15 cellular contexts compared by ENCODE assay signal in the genomic region with DNA sequence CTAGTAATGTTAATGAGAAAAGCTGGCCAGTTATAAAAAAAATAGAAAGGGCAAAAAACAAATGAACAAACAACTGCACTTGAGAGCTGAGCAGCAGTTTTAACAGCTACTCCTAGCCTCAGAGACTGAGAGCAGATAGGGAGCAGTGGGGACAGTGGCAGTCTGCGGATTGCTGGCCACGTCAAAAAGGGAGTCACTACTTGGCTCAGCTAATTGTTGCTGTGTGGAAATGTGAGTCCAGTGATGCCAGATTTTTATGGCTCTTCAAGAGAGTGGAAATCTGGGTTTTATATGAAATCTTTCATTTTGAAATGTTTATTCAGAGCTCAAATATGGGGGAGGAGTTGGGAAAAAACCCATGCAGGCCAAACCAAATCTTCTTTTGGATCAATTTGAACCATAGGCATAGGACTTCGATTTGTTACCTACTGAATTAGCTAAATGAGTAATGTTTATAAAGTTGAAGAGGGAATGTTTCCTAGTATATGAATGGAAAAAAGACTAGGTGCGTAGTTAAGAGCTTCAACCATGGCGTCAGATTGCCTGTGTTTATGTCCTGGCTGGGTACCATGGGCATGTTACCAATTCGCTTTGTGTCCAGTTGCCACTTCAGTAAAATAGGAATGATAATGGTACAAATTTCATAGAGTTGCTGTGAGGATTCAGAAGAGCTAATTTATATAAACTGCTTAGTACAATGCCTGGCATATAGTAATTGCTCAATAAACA.
DNase-seq lines count a peak whose midpoint lies in the region; ATAC-seq and TF ChIP-seq lines count a peak whose summit lies in the region.
"Had no signal": no experiment of that assay in that cellular context is flagged by ENCODE, and none has a peak within 500 bp of the region (broad histone marks: within the 10 kb centered on the region; RNA-seq: fewer than 3 reads in every experiment).

No MANE protein-coding gene starts in this region.

- in situ Hi-C loops in gastrocnemius medialis (cut with MboI; ENCODE audit: low sequenced_read_pairs in 4 of 4): no loop called here

- CTCF ChIA-PET in BJ (lab: Yijun Ruan, JAX): interaction anchor here (0.5 to 1.3 kb wide), 3 partner anchors 9 to 115 kb away, joined by 3 to 4 read pairs (median 3); no protein-coding TSS in a partner anchor

- ATAC-seq in gastrocnemius medialis (peak; percentile 69 to 82), HG02938 (IDR thresholded peaks at IDR 0.05; ENCODE audit: unreplicated experiment) (no peak), GM21528 (IDR thresholded peaks at IDR 0.05; ENCODE audit: low FRiP score, unreplicated experiment) (no peak)

- POLR2A ChIA-PET in BJ (lab: Charles Lee): interaction anchor here (1.3 to 1.6 kb wide), 2 partner anchors 8 to 11 kb away, joined by 6 read pairs; no protein-coding TSS in a partner anchor

- H3K27me3 ChIP-seq in BJ (ENCODE audit: control insufficient read depth, insufficient read depth, low read length): no peaks in the 10 kb centered on the region
- no peaks in the 10 kb centered on the region for H3K27me3 ChIP-seq in adipocyte (replicated peaks; ENCODE audit: control insufficient read depth, insufficient read depth, low read length)
- H3K27me3 ChIP-seq in left ventricle myocardium inferior (ENCODE audit: low read depth): no peaks in the 10 kb centered on the region
- no peaks in the 10 kb centered on the region for H3K27me3 ChIP-seq in gastrocnemius medialis
- H3K27me3 ChIP-seq in Peyer's patch: no peaks in the 10 kb centered on the region

- no peaks in the 10 kb centered on the region for H3K36me3 ChIP-seq in BJ (ENCODE audit: control insufficient read depth, insufficient read depth, low read length)
- no peaks in the 10 kb centered on the region for H3K36me3 ChIP-seq in adipocyte (ENCODE audit: control insufficient read depth, insufficient read depth, low read length, severe bottlenecking)
- no peaks in the 10 kb centered on the region for H3K36me3 ChIP-seq in left ventricle myocardium inferior
- H3K36me3 ChIP-seq in gastrocnemius medialis: no peaks in the 10 kb centered on the region
- no peaks in the 10 kb centered on the region for H3K36me3 ChIP-seq in Peyer's patch

- intact Hi-C loops in left ventricle myocardium inferior (cut with micrococcal nuclease) (no loop called here), gastrocnemius medialis (cut with DNase I; ENCODE audit: low total_unique reads) (no loop called here)

- H3K9me3 ChIP-seq in adipocyte (ENCODE audit: control insufficient read depth, low read length) (no peaks in the 10 kb centered on the region), left ventricle myocardium inferior (replicated peaks) (peaks cover 5% of the 10 kb centered on the region), gastrocnemius medialis (no peaks in the 10 kb centered on the region), Peyer's patch (no peaks in the 10 kb centered on the region)

- TF ChIP-seq CTCF in BJ (IDR thresholded peaks at IDR 0.05; ENCODE audit: insufficient read depth, low read depth, low read length) (no peak), left ventricle myocardium inferior (IDR thresholded peaks at IDR 0.05; ENCODE audit: borderline replicate concordance) (no peak), gastrocnemius medialis (IDR thresholded peaks at IDR 0.05 in 4 of 5, conservative IDR thresholded peaks at IDR 0.05 in 1 of 5) (no peak), Peyer's patch (IDR thresholded peaks at IDR 0.05) (no peak)

- DNase-seq in BJ (ENCODE audit: low read depth) (peak; percentile 79), adipocyte (ENCODE audit: low read depth) (peak; percentile 57), left ventricle myocardium inferior (peak; percentile 18), gastrocnemius medialis (peak in 1 of 2 donors; percentile 48), Peyer's patch (no peak)
- no peak for DNase-seq in activated CD8-positive, alpha-beta memory T cell treated with anti-CD3 and anti-CD28 coated beads, Interleukin-2, amount 50 U/mL, for 4 hours
- DNase-seq: activated CD8-positive, alpha-beta memory T cell treated with anti-CD3 and anti-CD28 coated beads, Interleukin-2, amount 50 U/mL, for 48 hours; central memory CD4-positive, alpha-beta T cell; endodermal cell; head of caudate nucleus; MM.1S; NCI-H2081; NCI-H748 treated with DMSO at 0.1 percent for 48 hours had no signal

- TF ChIP-seq POLR2A in gastrocnemius medialis (IDR thresholded peaks at IDR 0.05) (no peak), Peyer's patch (IDR thresholded peaks at IDR 0.05) (no peak)

- peaks cover 36% of the 10 kb centered on the region for H3K4me1 ChIP-seq in adipocyte (ENCODE audit: control insufficient read depth, insufficient read depth, low read length)
- peaks cover 10% of the 10 kb centered on the region for H3K4me1 ChIP-seq in left ventricle myocardium inferior
- H3K4me1 ChIP-seq in gastrocnemius medialis: peaks cover 7 to 10% of the 10 kb centered on the region in 2 donors
- H3K4me1 ChIP-seq in Peyer's patch: no peaks in the 10 kb centered on the region

- H3K4me3 ChIP-seq in BJ (ENCODE audit: low read depth, low read length): no peak overlapping the region
- H3K4me3 ChIP-seq in adipocyte (ENCODE audit: low read length): peak overlapping the region; percentile 65
- H3K4me3 ChIP-seq in left ventricle myocardium inferior: no peak overlapping the region
- no peak overlapping the region for H3K4me3 ChIP-seq in gastrocnemius medialis
- no peak overlapping the region for H3K4me3 ChIP-seq in Peyer's patch

- H3K27ac ChIP-seq in left ventricle myocardium inferior (replicated peaks) (peak overlapping the region; percentile 1), gastrocnemius medialis (peak overlapping the region in 2 of 4 donors; percentile 13 to 25), Peyer's patch (no peak overlapping the region)

- peak overlapping the region; percentile 76 for H3K9ac ChIP-seq in adipocyte (ENCODE audit: low read length)

Comparison
In these comparisons a context has a peak if more than half of its experiments do, and no peak if none do; other contexts are left out.
1. DNase-seq: peak in BJ (single experiment), adipocyte (single experiment) and left ventricle myocardium inferior (single experiment); none in Peyer's patch (0 of 3) and activated CD8-positive, alpha-beta memory T cell treated with anti-CD3 and anti-CD28 coated beads, Interleukin-2, amount 50 U/mL, for 4 hours (single experiment).
2. ATAC-seq: peak in gastrocnemius medialis (2 of 2); none in HG02938 (single experiment) and GM21528 (single experiment).